22 cellular contexts compared by ENCODE assay signal in genomic region chr9:13555516-13555915, GRCh38.
"Had no signal": no experiment of that assay in that cellular context is flagged by ENCODE, and none has a peak within 500 bp of the region (broad histone marks: within the 10 kb centered on the region; RNA-seq: fewer than 3 reads in every experiment).

No MANE protein-coding gene starts in this region.

- DNase-seq: activated CD4-positive, alpha-beta T cell treated with anti-CD3 and anti-CD28 coated beads for 48 hours; activated CD4-positive, CD25-positive, alpha-beta regulatory T cell; activated CD8-positive, alpha-beta T cell treated with anti-CD3 and anti-CD28 coated beads for 36 hours; activated naive CD4-positive, alpha-beta T cell; activated naive CD8-positive, alpha-beta T cell treated with anti-CD3 and anti-CD28 coated beads for 36 hours; activated T-cell treated with anti-CD3 and anti-CD28 coated beads, Interleukin-2, amount 50 U/mL, for 1 hour; amniotic stem cell; endodermal cell; heart right ventricle; immature natural killer cell; kidney glomerular epithelial cell; left ventricle myocardium superior; mucosa of descending colon; naive B cell; psoas muscle; right cardiac atrium; transverse colon; uterus had no signal

- H3K4me3 Mint-ChIP-seq: activated CD8-positive, alpha-beta T cell treated with anti-CD3 and anti-CD28 coated beads for 36 hours; activated naive CD8-positive, alpha-beta T cell treated with anti-CD3 and anti-CD28 coated beads for 36 hours; activated T-helper 17 cell treated with anti-CD3 and anti-CD28 coated beads, Interleukin-2, amount 50 U/mL, for 72 hours; endodermal cell; immature natural killer cell; memory B cell; naive B cell; neural progenitor cell; stimulated activated naive CD8-positive, alpha-beta T cell treated with anti-CD3 and anti-CD28 coated beads, Interleukin-15, Interleukin-2, amounts not matched to agents 100 ng/mL and 50 ng/mL, for 24 hours had no signal

- H3K27ac Mint-ChIP-seq: activated CD8-positive, alpha-beta T cell treated with anti-CD3 and anti-CD28 coated beads for 36 hours; activated naive CD8-positive, alpha-beta T cell treated with anti-CD3 and anti-CD28 coated beads for 36 hours; activated T-helper 17 cell treated with anti-CD3 and anti-CD28 coated beads, Interleukin-2, amount 50 U/mL, for 72 hours; endodermal cell; immature natural killer cell; memory B cell; naive B cell; neural progenitor cell; stimulated activated naive CD8-positive, alpha-beta T cell treated with anti-CD3 and anti-CD28 coated beads, Interleukin-15, Interleukin-2, amounts not matched to agents 100 ng/mL and 50 ng/mL, for 24 hours had no signal

- H3K9me3 Mint-ChIP-seq: activated CD8-positive, alpha-beta T cell treated with anti-CD3 and anti-CD28 coated beads for 36 hours; activated naive CD8-positive, alpha-beta T cell treated with anti-CD3 and anti-CD28 coated beads for 36 hours; endodermal cell had no signal

- H3K27me3 Mint-ChIP-seq: activated CD8-positive, alpha-beta T cell treated with anti-CD3 and anti-CD28 coated beads for 36 hours; activated naive CD8-positive, alpha-beta T cell treated with anti-CD3 and anti-CD28 coated beads for 36 hours; activated T-helper 17 cell treated with anti-CD3 and anti-CD28 coated beads, Interleukin-2, amount 50 U/mL, for 72 hours; memory B cell; naive B cell; stimulated activated naive CD8-positive, alpha-beta T cell treated with anti-CD3 and anti-CD28 coated beads, Interleukin-15, Interleukin-2, amounts not matched to agents 100 ng/mL and 50 ng/mL, for 24 hours had no signal

- H3K4me1 Mint-ChIP-seq: activated naive CD8-positive, alpha-beta T cell treated with anti-CD3 and anti-CD28 coated beads for 36 hours; activated T-helper 17 cell treated with anti-CD3 and anti-CD28 coated beads, Interleukin-2, amount 50 U/mL, for 72 hours; immature natural killer cell; memory B cell; naive B cell; neural progenitor cell had no signal

- H3K36me3 Mint-ChIP-seq: activated naive CD8-positive, alpha-beta T cell treated with anti-CD3 and anti-CD28 coated beads for 36 hours; immature natural killer cell; memory B cell; naive B cell; neural progenitor cell had no signal
